ENCODE assay signal across 14 cellular contexts in genomic region chr15:88472225-88472624, GRCh38.
"Had no signal": no experiment of that assay in that cellular context is flagged by ENCODE, and none has a peak within 500 bp of the region (broad histone marks: within the 10 kb centered on the region; RNA-seq: fewer than 3 reads in every experiment).

No MANE protein-coding gene starts in this region.

- H3K27ac Mint-ChIP-seq: activated CD8-positive, alpha-beta memory T cell treated with anti-CD3 and anti-CD28 coated beads, Interleukin-2, amount 10 ng/mL, durations not matched to agents 7 days and 5 days; nephron progenitor cell had no signal

- H3K4me3 Mint-ChIP-seq: activated CD8-positive, alpha-beta memory T cell treated with anti-CD3 and anti-CD28 coated beads, Interleukin-2, amount 10 ng/mL, durations not matched to agents 7 days and 5 days; nephron progenitor cell had no signal

- ATAC-seq: activated CD8-positive, alpha-beta memory T cell treated with anti-CD3 and anti-CD28 coated beads, Interleukin-2, amount 10 ng/mL, durations not matched to agents 7 days and 5 days; activated naive CD4-positive, alpha-beta T cell treated with anti-CD3 and anti-CD28 coated beads, Interleukin-2, amount 50 U/mL, for 72 hours; body of pancreas had no signal

- H3K27me3 Mint-ChIP-seq: activated CD8-positive, alpha-beta memory T cell treated with anti-CD3 and anti-CD28 coated beads, Interleukin-2, amount 10 ng/mL, durations not matched to agents 7 days and 5 days had no signal

- H3K9me3 Mint-ChIP-seq: activated naive CD4-positive, alpha-beta T cell treated with anti-CD3 and anti-CD28 coated beads, Interleukin-2, amount 50 U/mL, for 72 hours; nephron progenitor cell had no signal

- DNase-seq: activated CD4-positive, alpha-beta T cell treated with anti-CD3 and anti-CD28 coated beads for 4 hours; activated CD8-positive, alpha-beta memory T cell treated with anti-CD3 and anti-CD28 coated beads, Interleukin-2, amount 10 ng/mL, durations not matched to agents 7 days and 5 days; amniotic stem cell; body of pancreas; central memory CD4-positive, alpha-beta T cell; effector CD8-positive, alpha-beta T cell; kidney; left ventricle myocardium inferior; mesenchymal stem cell; nephron progenitor cell; sigmoid colon; stimulated activated CD4-positive, alpha-beta T cell treated with anti-CD3 and anti-CD28 coated beads, Interleukin-12 subunit alpha, Interleukin-12 subunit beta, amount 100 ng/mL, for 4 hours; WERI-Rb-1 had no signal
